Comparison of ENCODE assay signal across 7 cellular contexts in genomic region chr12:110102255-110102654, GRCh38. TPM values are rescaled to one million over a fixed set of nuclear protein-coding genes. Genes with fewer than 3 reads are reported as not detected.
DNase-seq lines count a peak whose midpoint lies in the region; ATAC-seq, FAIRE-seq and TF ChIP-seq lines count a peak whose summit lies in the region.

No MANE protein-coding gene starts in this region.

- peak; percentile 9 to 30 (median 25); a peak in 2 of 6 replicates for TF ChIP-seq CTCF in GM12878 (IDR thresholded peaks at IDR 0.05 in 2 of 3, conservative IDR thresholded peaks at IDR 0.05 in 1 of 3; ENCODE audit: control insufficient read depth in 2 of 3, extremely low read depth in 1 of 3, insufficient read depth in 1 of 3, low read depth in 3 of 3, low read length in 3 of 3)
- TF ChIP-seq CTCF in type B pancreatic cell (conservative IDR thresholded peaks at IDR 0.05): peak; percentile 65

- POLR2A ChIA-PET in GM12878 (lab: Charles Lee): interaction anchor here (0.6 kb wide), 1 partner anchor 207 kb away, joined by 5 read pairs; no protein-coding TSS in a partner anchor

- intact Hi-C loops in GM12878 (cut with micrococcal nuclease; ENCODE audit: unreplicated experiment): loop anchor here (5.0 kb wide), 1 partner anchor 785 kb away; no protein-coding TSS in a partner anchor
- intact Hi-C loops in left colon (cut with DNase I, micrococcal nuclease): loop anchor here in 1 of 2 donors (5.0 kb wide), 1 partner anchor 330 kb away; no protein-coding TSS in a partner anchor

- no peaks in the 10 kb centered on the region; the same call in 1 of the 2 replicates for H4K20me1 ChIP-seq in GM12878 (ENCODE audit: control insufficient read depth, insufficient read depth)

- no peaks in the 10 kb centered on the region; a peak in 1 of 4 replicates for H3K36me3 ChIP-seq in GM12878 (ENCODE audit: control insufficient read depth in 2 of 2, insufficient read depth in 2 of 2, low read length in 1 of 2)

- no peak overlapping the region for H3K4me3 ChIP-seq in GM12878

- no peak overlapping the region for H3K27ac Mint-ChIP-seq in type B pancreatic cell

- H3K9me3 ChIP-seq in GM12878 (replicated peaks; ENCODE audit: control insufficient read depth, insufficient read depth, low read length): no peaks in the 10 kb centered on the region

- SMC1A ChIA-PET in GM12878 (lab: Charles Lee; ENCODE audit: uncharacterized antibody, unreplicated experiment): interaction anchor here (0.5 to 3.1 kb wide), 10 partner anchors 10 to 725 kb away, joined by 3 to 19 read pairs (median 4); no protein-coding TSS in a partner anchor

- no peak overlapping the region for H3K4me2 ChIP-seq in GM12878 (ENCODE audit: control insufficient read depth, insufficient read depth)

- H3K9me3 Mint-ChIP-seq in type B pancreatic cell: no peaks in the 10 kb centered on the region

- H2AFZ ChIP-seq in GM12878 (ENCODE audit: control insufficient read depth, low read depth, low read length): no peak overlapping the region

- TF ChIP-seq RAD21 in GM12878 (IDR thresholded peaks at IDR 0.05; ENCODE audit: insufficient read depth, low read depth, low read length): peak; percentile 20; the same call in 1 of the 2 replicates

- H3K4me3 Mint-ChIP-seq in type B pancreatic cell: no peak overlapping the region

- H3K27ac ChIP-seq in GM12878 (ENCODE audit: control insufficient read depth, insufficient read depth): no peak overlapping the region

- ATAC-seq in GM12878 (peak; percentile 62), left colon (peak; percentile 58), GM18520 (IDR thresholded peaks at IDR 0.05; ENCODE audit: unreplicated experiment) (no peak)

- BruUV-seq in GM12878 (replicated peaks; lab: Mats Ljungman, UMichigan): no TSS peak

- TF ChIP-seq EP300 in GM12878 (IDR thresholded peaks at IDR 0.05; ENCODE audit: borderline replicate concordance in 1 of 2, control insufficient read depth in 1 of 2, low read depth in 2 of 2, low read length in 2 of 2): no peak

- 96% methylated on average over 3 of the region's 3 CpGs for WGBS in GM12878 (ENCODE audit: insufficient coverage, insufficient replicate concordance, low lambda C conversion rate, missing lambda C conversion rate)

- no peaks in the 10 kb centered on the region for H3K79me2 ChIP-seq in GM12878 (ENCODE audit: control insufficient read depth, insufficient read depth, low read length)

- no peaks in the 10 kb centered on the region for H3K27me3 ChIP-seq in GM12878 (replicated peaks in 1 of 2; ENCODE audit: control insufficient read depth in 2 of 2, insufficient read depth in 2 of 2, low read length in 1 of 2)

- no peak overlapping the region for H3K9ac ChIP-seq in GM12878 (ENCODE audit: control insufficient read depth, insufficient read depth, low read length)

- no peak for TF ChIP-seq POLR2A in GM12878 (IDR thresholded peaks at IDR 0.05; ENCODE audit: low read depth, low read length)

- no peaks in the 10 kb centered on the region for H3K36me3 Mint-ChIP-seq in type B pancreatic cell

- DNase-seq in Daoy (ENCODE audit: low read depth) (peak; percentile 78), HUDEP-2 (lab: John Stamatoyannopoulos, UW; ENCODE audit: unreplicated experiment in 76 of 76) (peak in 70 of 76 experiments; percentile 6 to 75 (median 46)), RPMI7951 (ENCODE audit: low read depth) (peak; percentile 90), GM12878 (ENCODE audit: low read depth, low spot score) (no peak), left colon (peak; percentile 36 to 38), type B pancreatic cell (ENCODE audit: extremely low spot score, unreplicated experiment) (no peak)

- no peaks in the 10 kb centered on the region for H3K27me3 Mint-ChIP-seq in type B pancreatic cell

- FAIRE-seq in GM12878 (lab: Jason Lieb, UNC): no peak

- peaks cover 9% of the 10 kb centered on the region; the same call in 1 of the 2 replicates for H3K4me1 ChIP-seq in GM12878 (ENCODE audit: control insufficient read depth, insufficient read depth, low read length)

- CTCF ChIA-PET in GM12878 (lab: Yijun Ruan, JAX): interaction anchor here (0.8 to 7.4 kb wide), 23 partner anchors 10 to 499 kb away, joined by 3 to 59 read pairs (median 4); partner anchors contain the start of gene IFT81

- in situ Hi-C loops in GM12878 (cut with MboI): loop anchor here (5.0 kb wide), 2 partner anchors 140 to 330 kb away; no protein-coding TSS in a partner anchor

- RAD21 ChIA-PET in GM12878 (lab: Charles Lee; ENCODE audit: unreplicated experiment): interaction anchor here (1.0 to 4.0 kb wide), 8 partner anchors 14 to 503 kb away, joined by 3 to 29 read pairs (median 4); partner anchors contain the start of gene GPN3

- peaks cover 25% of the 10 kb centered on the region for H3K4me1 Mint-ChIP-seq in type B pancreatic cell (ENCODE audit: unreplicated experiment)

TF ChIP-seq in GM12878, 131 proteins besides CTCF, POLR2A, EP300 and RAD21 (continues in another document):
- TF ChIP-seq RELA (IDR thresholded peaks at IDR 0.05; ENCODE audit: borderline replicate concordance, partially characterized antibody): no peak
- no peak for TF ChIP-seq ZBTB33 (IDR thresholded peaks at IDR 0.05)
- no peak for TF ChIP-seq NR2C2 (IDR thresholded peaks at IDR 0.05; ENCODE audit: borderline replicate concordance, control insufficient read depth, insufficient read length, low read depth)
- peak; percentile 36 for TF ChIP-seq SP1 (IDR thresholded peaks at IDR 0.05; ENCODE audit: low read depth, low read length)
- no peak for TF ChIP-seq RCOR1 (conservative IDR thresholded peaks at IDR 0.05; ENCODE audit: low read depth, low read length)

RNA-seq across cellular contexts. Expression of gene IFT81, which starts 21.9 kb away (rescaled TPM):
- 8.9 and 12.2 TPM in 2 replicates for total RNA-seq in Daoy (2014; rRNA removed; shearing (Covaris generic))
- 19.7 and 23.4 TPM in 2 replicates for total RNA-seq in RPMI7951 (2014; rRNA removed; shearing (Covaris generic))
- 15.7 and 17.5 TPM in 2 replicates for total RNA-seq in GM12878 (2013; cell fraction: nucleolus; rRNA removed)
- total RNA-seq in GM12878 (2014; rRNA removed) (4.1 and 4.2 TPM in 2 replicates), GM12878 (2014; rRNA removed; fragmentation: Illumina TruSeq; extraction: Trizol) (7.4 and 8.6 TPM in 2 replicates), GM12878 (2021) (5.5 and 6.1 TPM in 2 replicates), left colon (1 to 10 TPM; 4.8 to 5.1 TPM), type B pancreatic cell (ENCODE audit: low replicate concordance) (12.6 and 33.8 TPM in 2 replicates)
- 2.8 TPM for polyA plus RNA-seq in GM12878 (2011; ENCODE audit: low read depth)
- polyA plus RNA-seq in GM12878 (2011; rRNA removed) (5.3 and 12.0 TPM in 2 replicates), GM12878 (2014; fragmentation: Illumina TruSeq; extraction: Trizol) (8.2 and 10.4 TPM in 2 replicates), GM12878 (2014; fragmentation: Nextera tagmentation; extraction: Ambion mirVana) (1 to 10 TPM; 5.3 to 5.8 TPM), GM12878 (2014; rRNA removed) (4.3 and 5.4 TPM in 2 replicates), GM12878 (2016; fragmentation: Nextera tagmentation; extraction: Ambion mirVana) (1 to 10 TPM; 9.4 to 9.9 TPM)
- polyA plus RNA-seq in GM12878 (2011; cell fraction: cytosol; rRNA removed): 1.3 and 1.6 TPM in 2 replicates
- polyA plus RNA-seq in GM12878 (2011; cell fraction: nucleus; rRNA removed): 5.7 and 6.2 TPM in 2 replicates
- polyA plus RNA-seq in GM12878 (2012): 4.3 and 5.0 TPM in 2 replicates
- 1.6 and 2.6 TPM in 2 replicates for polyA minus RNA-seq in GM12878 (2011; rRNA and poly(A)+ RNA removed)
- 2.3 and 2.8 TPM in 2 replicates for polyA minus RNA-seq in GM12878 (2011; cell fraction: cytosol; rRNA and poly(A)+ RNA removed)
- 3.0 and 4.6 TPM in 2 replicates for polyA minus RNA-seq in GM12878 (2011; cell fraction: nucleus; rRNA and poly(A)+ RNA removed)

RNA-seq across cellular contexts. Expression of gene C12orf76, which starts 53.9 kb away (rescaled TPM):
- total RNA-seq in Daoy (2014; rRNA removed; shearing (Covaris generic)): 6.1 and 21.3 TPM in 2 replicates
- 14.9 and 15.9 TPM in 2 replicates for total RNA-seq in RPMI7951 (2014; rRNA removed; shearing (Covaris generic))
- total RNA-seq in GM12878 (2013; cell fraction: nucleolus; rRNA removed): 26.2 TPM in 2 replicates
- total RNA-seq in GM12878 (2014; rRNA removed) (10.1 and 12.2 TPM in 2 replicates), GM12878 (2014; rRNA removed; fragmentation: Illumina TruSeq; extraction: Trizol) (7.9 and 9.1 TPM in 2 replicates), GM12878 (2021) (9.3 and 11.1 TPM in 2 replicates), left colon (1 to 10 TPM; 5.5 to 7.8 TPM), type B pancreatic cell (ENCODE audit: low replicate concordance) (20.8 and 21.4 TPM in 2 replicates)
- polyA plus RNA-seq in GM12878 (2011; ENCODE audit: low read depth): 10.2 TPM
- polyA plus RNA-seq in GM12878 (2011; rRNA removed) (20.4 and 27.4 TPM in 2 replicates), GM12878 (2014; fragmentation: Illumina TruSeq; extraction: Trizol) (8.8 and 14.0 TPM in 2 replicates), GM12878 (2014; fragmentation: Nextera tagmentation; extraction: Ambion mirVana) (1 to 10 TPM; 3.6 to 4.6 TPM), GM12878 (2014; rRNA removed) (12.1 and 13.7 TPM in 2 replicates), GM12878 (2016; fragmentation: Nextera tagmentation; extraction: Ambion mirVana) (10 to 100 TPM; 13.7 to 13.8 TPM)
- 17.2 and 18.4 TPM in 2 replicates for polyA plus RNA-seq in GM12878 (2011; cell fraction: cytosol; rRNA removed)
- 12.1 and 15.3 TPM in 2 replicates for polyA plus RNA-seq in GM12878 (2011; cell fraction: nucleus; rRNA removed)
- 15.5 and 19.8 TPM in 2 replicates for polyA plus RNA-seq in GM12878 (2012)
- polyA minus RNA-seq in GM12878 (2011; rRNA and poly(A)+ RNA removed): 12.4 and 15.9 TPM in 2 replicates
- polyA minus RNA-seq in GM12878 (2011; cell fraction: cytosol; rRNA and poly(A)+ RNA removed): 4.4 and 6.1 TPM in 2 replicates
- 3.9 and 6.8 TPM in 2 replicates for polyA minus RNA-seq in GM12878 (2011; cell fraction: nucleus; rRNA and poly(A)+ RNA removed)

Comparison
In these comparisons a context has a peak if more than half of its experiments do, and no peak if none do; other contexts are left out.
1. DNase-seq: peak in Daoy (single experiment), HUDEP-2 (70 of 76), RPMI7951 (single experiment) and left colon (2 of 2); none in GM12878 (single experiment) and type B pancreatic cell (single experiment).